19 cellular contexts compared by ENCODE assay signal in genomic region chr15:66169023-66169422, GRCh38.
DNase-seq lines count a peak whose midpoint lies in the region; ATAC-seq lines count a peak whose summit lies in the region.
"Had no signal": no experiment of that assay in that cellular context is flagged by ENCODE, and none has a peak within 500 bp of the region (broad histone marks: within the 10 kb centered on the region; RNA-seq: fewer than 3 reads in every experiment).

No MANE protein-coding gene starts in this region.

- ATAC-seq in activated naive CD8-positive, alpha-beta T cell treated with anti-CD3 and anti-CD28 coated beads, Interleukin-2, amount 50 U/mL, for 24 hours: no peak
- ATAC-seq in central memory CD8-positive, alpha-beta T cell (replicated peaks; ENCODE audit: extremely low read depth, poor library complexity, severe bottlenecking): peak; percentile 68
- ATAC-seq in GM21423 (IDR thresholded peaks at IDR 0.05; ENCODE audit: unreplicated experiment): no peak
- ATAC-seq: activated naive CD4-positive, alpha-beta T cell treated with anti-CD3 and anti-CD28 coated beads, Interleukin-2, amount 50 U/mL, for 72 hours; activated T-cell treated with anti-CD3 and anti-CD28 coated beads, Interleukin-2, amount 50 U/mL, for 72 hours had no signal

- H3K4me1 Mint-ChIP-seq in activated naive CD8-positive, alpha-beta T cell treated with anti-CD3 and anti-CD28 coated beads for 36 hours: no peaks in the 10 kb centered on the region
- H3K4me1 Mint-ChIP-seq in activated naive CD8-positive, alpha-beta T cell treated with anti-CD3 and anti-CD28 coated beads, Interleukin-2, amount 50 U/mL, for 24 hours: no peaks in the 10 kb centered on the region
- H3K4me1 Mint-ChIP-seq in central memory CD8-positive, alpha-beta T cell: no peaks in the 10 kb centered on the region
- H3K4me1 Mint-ChIP-seq: naive B cell had no signal

- H3K9me3 Mint-ChIP-seq in activated naive CD8-positive, alpha-beta T cell treated with anti-CD3 and anti-CD28 coated beads for 36 hours: no peaks in the 10 kb centered on the region
- no peaks in the 10 kb centered on the region for H3K9me3 Mint-ChIP-seq in activated naive CD8-positive, alpha-beta T cell treated with anti-CD3 and anti-CD28 coated beads, Interleukin-2, amount 50 U/mL, for 24 hours
- H3K9me3 Mint-ChIP-seq in central memory CD8-positive, alpha-beta T cell: no peaks in the 10 kb centered on the region
- H3K9me3 Mint-ChIP-seq: activated naive CD4-positive, alpha-beta T cell treated with anti-CD3 and anti-CD28 coated beads, Interleukin-2, amount 50 U/mL, for 72 hours; activated T-cell treated with anti-CD3 and anti-CD28 coated beads, Interleukin-2, amount 50 U/mL, for 72 hours; H9; naive B cell had no signal

- H3K4me3 Mint-ChIP-seq in activated naive CD8-positive, alpha-beta T cell treated with anti-CD3 and anti-CD28 coated beads for 36 hours: no peak overlapping the region
- H3K4me3 Mint-ChIP-seq in activated naive CD8-positive, alpha-beta T cell treated with anti-CD3 and anti-CD28 coated beads, Interleukin-2, amount 50 U/mL, for 24 hours: no peak overlapping the region
- no peak overlapping the region for H3K4me3 Mint-ChIP-seq in central memory CD8-positive, alpha-beta T cell
- H3K4me3 Mint-ChIP-seq: activated T-cell treated with anti-CD3 and anti-CD28 coated beads, Interleukin-2, amount 50 U/mL, for 72 hours; H9; naive B cell had no signal

- H3K27ac Mint-ChIP-seq in activated naive CD8-positive, alpha-beta T cell treated with anti-CD3 and anti-CD28 coated beads for 36 hours: no peak overlapping the region
- no peak overlapping the region for H3K27ac Mint-ChIP-seq in activated naive CD8-positive, alpha-beta T cell treated with anti-CD3 and anti-CD28 coated beads, Interleukin-2, amount 50 U/mL, for 24 hours
- H3K27ac Mint-ChIP-seq in central memory CD8-positive, alpha-beta T cell (ENCODE audit: low read depth): no peak overlapping the region
- H3K27ac Mint-ChIP-seq: activated naive CD4-positive, alpha-beta T cell treated with anti-CD3 and anti-CD28 coated beads, Interleukin-2, amount 50 U/mL, for 72 hours; activated T-cell treated with anti-CD3 and anti-CD28 coated beads, Interleukin-2, amount 50 U/mL, for 72 hours; H9 had no signal

- no peaks in the 10 kb centered on the region for H3K27me3 Mint-ChIP-seq in activated naive CD8-positive, alpha-beta T cell treated with anti-CD3 and anti-CD28 coated beads for 36 hours
- H3K27me3 Mint-ChIP-seq in activated naive CD8-positive, alpha-beta T cell treated with anti-CD3 and anti-CD28 coated beads, Interleukin-2, amount 50 U/mL, for 24 hours: peaks cover 2% of the 10 kb centered on the region
- peaks cover 39% of the 10 kb centered on the region for H3K27me3 Mint-ChIP-seq in central memory CD8-positive, alpha-beta T cell

- peak; percentile 6 for DNase-seq in activated naive CD8-positive, alpha-beta T cell treated with anti-CD3 and anti-CD28 coated beads for 36 hours
- DNase-seq in activated naive CD8-positive, alpha-beta T cell treated with anti-CD3 and anti-CD28 coated beads, Interleukin-2, amount 50 U/mL, for 24 hours: no peak
- DNase-seq in NCI-H82 (lab: John Stamatoyannopoulos, UW) (peak; percentile 79), KG1 (lab: John Stamatoyannopoulos, UW) (no peak), activated gamma-delta T cell treated with Interleukin-2 at 50 U/mL for 16 hours (no peak), HuH-7 (ENCODE audit: low spot score) (no peak)
- DNase-seq in central memory CD8-positive, alpha-beta T cell (ENCODE audit: low spot score in 2 of 2): no peak
- DNase-seq: activated CD4-positive, CD25-positive, alpha-beta regulatory T cell; activated T-cell treated with anti-CD3 and anti-CD28 coated beads, Interleukin-2, amount 50 U/mL, for 72 hours; colonic mucosa; H9; head of caudate nucleus; mesendoderm; naive B cell; NCI-H1092 treated with DMSO at 0.1 percent for 48 hours; SK-N-SH; stimulated activated CD4-positive, alpha-beta T cell treated with anti-CD3 and anti-CD28 coated beads, Interleukin-12 subunit alpha, Interleukin-12 subunit beta, amount 100 ng/mL, for 4 hours had no signal

- no peaks in the 10 kb centered on the region for H3K36me3 Mint-ChIP-seq in activated naive CD8-positive, alpha-beta T cell treated with anti-CD3 and anti-CD28 coated beads for 36 hours
- no peaks in the 10 kb centered on the region for H3K36me3 Mint-ChIP-seq in activated naive CD8-positive, alpha-beta T cell treated with anti-CD3 and anti-CD28 coated beads, Interleukin-2, amount 50 U/mL, for 24 hours (ENCODE audit: low read depth)
- peaks cover 2% of the 10 kb centered on the region for H3K36me3 Mint-ChIP-seq in central memory CD8-positive, alpha-beta T cell (ENCODE audit: insufficient read depth)
- H3K36me3 Mint-ChIP-seq: activated naive CD4-positive, alpha-beta T cell treated with anti-CD3 and anti-CD28 coated beads, Interleukin-2, amount 50 U/mL, for 72 hours; naive B cell had no signal

Comparison
In these comparisons a context has a peak if more than half of its experiments do, and no peak if none do; other contexts are left out.
1. DNase-seq: peak in activated naive CD8-positive, alpha-beta T cell treated with anti-CD3 and anti-CD28 coated beads for 36 hours (single experiment) and NCI-H82 (single experiment); none in activated naive CD8-positive, alpha-beta T cell treated with anti-CD3 and anti-CD28 coated beads, Interleukin-2, amount 50 U/mL, for 24 hours (single experiment), central memory CD8-positive, alpha-beta T cell (0 of 2), KG1 (single experiment), activated gamma-delta T cell treated with Interleukin-2 at 50 U/mL for 16 hours (single experiment) and HuH-7 (single experiment).